Comparison of ENCODE assay signal across 1 cellular context in genomic region chr2:109601693-109602250, GRCh38.
TF ChIP-seq lines count a peak whose summit lies in the region.

No MANE protein-coding gene starts in this region.

TF ChIP-seq in GM23338, 12 proteins besides CTCF, POLR2A, EP300 and RAD21 (continued from another document):
- no peak for TF ChIP-seq ZNF462 (CRISPR knock-in tag; IDR thresholded peaks at IDR 0.05)
- TF ChIP-seq ETS1 (IDR thresholded peaks at IDR 0.05) = no peak
- TF ChIP-seq JUNB (IDR thresholded peaks at IDR 0.05; ENCODE audit: unreplicated experiment) = no peak
- no peak for TF ChIP-seq CREB1 (CRISPR knock-in tag; IDR thresholded peaks at IDR 0.05; ENCODE audit: low read depth)
- TF ChIP-seq NANOG (IDR thresholded peaks at IDR 0.05; ENCODE audit: borderline replicate concordance) = no peak
